Comparison of ENCODE assay signal across 1 cellular context in genomic region chr20:31661625-31662371, GRCh38.
TF ChIP-seq lines count a peak whose summit lies in the region.

No MANE protein-coding gene starts in this region.

TF ChIP-seq in HepG2, 621 proteins besides CTCF, POLR2A, EP300 and RAD21 (continues in another document):
- TF ChIP-seq MLLT10 (CRISPR knock-in tag; IDR thresholded peaks at IDR 0.05), result no peak
- TF ChIP-seq ZNF264 (CRISPR knock-in tag; IDR thresholded peaks at IDR 0.05), result no peak
- TF ChIP-seq ZNF629 (CRISPR knock-in tag; conservative IDR thresholded peaks at IDR 0.05), result peak; percentile 98
- peak; percentile 96 for TF ChIP-seq JARID2 (CRISPR knock-in tag; IDR thresholded peaks at IDR 0.05; ENCODE audit: insufficient replicate concordance)
- peak; percentile 48; the same call in 1 of the 2 replicates for TF ChIP-seq SOX5 (CRISPR knock-in tag; IDR thresholded peaks at IDR 0.05; ENCODE audit: borderline replicate concordance)
- TF ChIP-seq TRIM24 (CRISPR knock-in tag; IDR thresholded peaks at IDR 0.05), result no peak
- 0 out of 2 replicates have a peak, but pooled peaks have one; percentile 64 for TF ChIP-seq MIXL1 (CRISPR knock-in tag; IDR thresholded peaks at IDR 0.05)
- no peak for TF ChIP-seq DDIT3 (CRISPR knock-in tag; IDR thresholded peaks at IDR 0.05)
- peak; percentile 29; the same call in 1 of the 2 replicates for TF ChIP-seq ADNP (CRISPR knock-in tag; IDR thresholded peaks at IDR 0.05)
- peak; percentile 47; the same call in 1 of the 2 replicates for TF ChIP-seq MEF2D (CRISPR knock-in tag; IDR thresholded peaks at IDR 0.05)
- TF ChIP-seq, protein P1, sequence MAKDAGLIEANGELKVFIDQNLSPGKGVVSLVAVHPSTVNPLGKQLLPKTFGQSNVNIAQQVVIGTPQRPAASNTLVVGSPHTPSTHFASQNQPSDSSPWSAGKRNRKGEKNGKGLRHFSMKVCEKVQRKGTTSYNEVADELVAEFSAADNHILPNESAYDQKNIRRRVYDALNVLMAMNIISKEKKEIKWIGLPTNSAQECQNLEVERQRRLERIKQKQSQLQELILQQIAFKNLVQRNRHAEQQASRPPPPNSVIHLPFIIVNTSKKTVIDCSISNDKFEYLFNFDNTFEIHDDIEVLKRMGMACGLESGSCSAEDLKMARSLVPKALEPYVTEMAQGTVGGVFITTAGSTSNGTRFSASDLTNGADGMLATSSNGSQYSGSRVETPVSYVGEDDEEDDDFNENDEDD (CRISPR knock-in tag; IDR thresholded peaks at IDR 0.05; ENCODE audit: borderline replicate concordance), result no peak; the same call in none of the 2 replicates
- peak; percentile 83 for TF ChIP-seq KAT7 (CRISPR knock-in tag; IDR thresholded peaks at IDR 0.05; ENCODE audit: borderline replicate concordance)
- no peak for TF ChIP-seq SRSF4 (IDR thresholded peaks at IDR 0.05; ENCODE audit: low read depth, low read length, poor library complexity, severe bottlenecking)
- TF ChIP-seq CBX5 (CRISPR knock-in tag; IDR thresholded peaks at IDR 0.05; ENCODE audit: borderline replicate concordance), result peak; percentile 68; the same call in 1 of the 2 replicates
- TF ChIP-seq, protein P2, sequence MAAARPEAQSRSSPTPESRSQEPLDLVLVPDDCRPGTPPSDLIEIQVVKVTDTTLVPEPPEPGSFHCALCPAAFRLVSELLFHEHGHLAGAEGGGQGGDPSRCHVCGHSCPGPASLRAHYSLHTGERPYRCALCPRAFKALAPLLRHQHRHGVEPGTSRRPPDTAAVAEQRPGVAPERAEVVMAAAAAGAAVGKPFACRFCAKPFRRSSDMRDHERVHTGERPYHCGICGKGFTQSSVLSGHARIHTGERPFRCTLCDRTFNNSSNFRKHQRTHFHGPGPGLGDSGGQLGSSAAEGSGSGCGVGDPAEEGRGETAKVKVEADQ (CRISPR knock-in tag; IDR thresholded peaks at IDR 0.05; ENCODE audit: borderline replicate concordance), result no peak; the same call in 1 of the 2 replicates
- TF ChIP-seq, protein P3, sequence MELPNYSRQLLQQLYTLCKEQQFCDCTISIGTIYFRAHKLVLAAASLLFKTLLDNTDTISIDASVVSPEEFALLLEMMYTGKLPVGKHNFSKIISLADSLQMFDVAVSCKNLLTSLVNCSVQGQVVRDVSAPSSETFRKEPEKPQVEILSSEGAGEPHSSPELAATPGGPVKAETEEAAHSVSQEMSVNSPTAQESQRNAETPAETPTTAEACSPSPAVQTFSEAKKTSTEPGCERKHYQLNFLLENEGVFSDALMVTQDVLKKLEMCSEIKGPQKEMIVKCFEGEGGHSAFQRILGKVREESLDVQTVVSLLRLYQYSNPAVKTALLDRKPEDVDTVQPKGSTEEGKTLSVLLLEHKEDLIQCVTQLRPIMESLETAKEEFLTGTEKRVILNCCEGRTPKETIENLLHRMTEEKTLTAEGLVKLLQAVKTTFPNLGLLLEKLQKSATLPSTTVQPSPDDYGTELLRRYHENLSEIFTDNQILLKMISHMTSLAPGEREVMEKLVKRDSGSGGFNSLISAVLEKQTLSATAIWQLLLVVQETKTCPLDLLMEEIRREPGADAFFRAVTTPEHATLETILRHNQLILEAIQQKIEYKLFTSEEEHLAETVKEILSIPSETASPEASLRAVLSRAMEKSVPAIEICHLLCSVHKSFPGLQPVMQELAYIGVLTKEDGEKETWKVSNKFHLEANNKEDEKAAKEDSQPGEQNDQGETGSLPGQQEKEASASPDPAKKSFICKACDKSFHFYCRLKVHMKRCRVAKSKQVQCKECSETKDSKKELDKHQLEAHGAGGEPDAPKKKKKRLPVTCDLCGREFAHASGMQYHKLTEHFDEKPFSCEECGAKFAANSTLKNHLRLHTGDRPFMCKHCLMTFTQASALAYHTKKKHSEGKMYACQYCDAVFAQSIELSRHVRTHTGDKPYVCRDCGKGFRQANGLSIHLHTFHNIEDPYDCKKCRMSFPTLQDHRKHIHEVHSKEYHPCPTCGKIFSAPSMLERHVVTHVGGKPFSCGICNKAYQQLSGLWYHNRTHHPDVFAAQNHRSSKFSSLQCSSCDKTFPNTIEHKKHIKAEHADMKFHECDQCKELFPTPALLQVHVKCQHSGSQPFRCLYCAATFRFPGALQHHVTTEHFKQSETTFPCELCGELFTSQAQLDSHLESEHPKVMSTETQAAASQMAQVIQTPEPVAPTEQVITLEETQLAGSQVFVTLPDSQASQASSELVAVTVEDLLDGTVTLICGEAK (IDR thresholded peaks at IDR 0.05), result no peak
- TF ChIP-seq, protein P3 (CRISPR knock-in tag; IDR thresholded peaks at IDR 0.05), result no peak
- peak; percentile 83 for TF ChIP-seq RBFOX2 (IDR thresholded peaks at IDR 0.05; ENCODE audit: low read depth, low read length)
- TF ChIP-seq NFKBIZ (CRISPR knock-in tag; IDR thresholded peaks at IDR 0.05), result peak; percentile 73; the same call in 1 of the 2 replicates
- TF ChIP-seq ZMYM4 (CRISPR knock-in tag; IDR thresholded peaks at IDR 0.05), result peak; percentile 63
- no peak for TF ChIP-seq SMYD3 (CRISPR knock-in tag; IDR thresholded peaks at IDR 0.05)
- TF ChIP-seq, protein P4, sequence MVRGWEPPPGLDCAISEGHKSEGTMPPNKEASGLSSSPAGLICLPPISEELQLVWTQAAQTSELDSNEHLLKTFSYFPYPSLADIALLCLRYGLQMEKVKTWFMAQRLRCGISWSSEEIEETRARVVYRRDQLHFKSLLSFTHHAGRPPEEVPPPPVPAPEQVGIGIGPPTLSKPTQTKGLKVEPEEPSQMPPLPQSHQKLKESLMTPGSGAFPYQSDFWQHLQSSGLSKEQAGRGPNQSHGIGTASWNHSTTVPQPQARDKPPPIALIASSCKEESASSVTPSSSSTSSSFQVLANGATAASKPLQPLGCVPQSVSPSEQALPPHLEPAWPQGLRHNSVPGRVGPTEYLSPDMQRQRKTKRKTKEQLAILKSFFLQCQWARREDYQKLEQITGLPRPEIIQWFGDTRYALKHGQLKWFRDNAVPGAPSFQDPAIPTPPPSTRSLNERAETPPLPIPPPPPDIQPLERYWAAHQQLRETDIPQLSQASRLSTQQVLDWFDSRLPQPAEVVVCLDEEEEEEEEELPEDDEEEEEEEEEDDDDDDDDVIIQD (CRISPR knock-in tag; IDR thresholded peaks at IDR 0.05; ENCODE audit: low read depth), result no peak
- TF ChIP-seq CSRNP2 (CRISPR knock-in tag; conservative IDR thresholded peaks at IDR 0.05; ENCODE audit: low read depth), result no peak
- TF ChIP-seq ZFP36L1 (CRISPR knock-in tag; IDR thresholded peaks at IDR 0.05), result no peak
- TF ChIP-seq TMF1 (CRISPR knock-in tag; IDR thresholded peaks at IDR 0.05; ENCODE audit: low read depth), result no peak; the same call in 1 of the 2 replicates
- 0 out of 2 replicates have a peak, but pooled peaks have one; percentile 40 for TF ChIP-seq MXD1 (CRISPR knock-in tag; IDR thresholded peaks at IDR 0.05)
- TF ChIP-seq, protein P5, sequence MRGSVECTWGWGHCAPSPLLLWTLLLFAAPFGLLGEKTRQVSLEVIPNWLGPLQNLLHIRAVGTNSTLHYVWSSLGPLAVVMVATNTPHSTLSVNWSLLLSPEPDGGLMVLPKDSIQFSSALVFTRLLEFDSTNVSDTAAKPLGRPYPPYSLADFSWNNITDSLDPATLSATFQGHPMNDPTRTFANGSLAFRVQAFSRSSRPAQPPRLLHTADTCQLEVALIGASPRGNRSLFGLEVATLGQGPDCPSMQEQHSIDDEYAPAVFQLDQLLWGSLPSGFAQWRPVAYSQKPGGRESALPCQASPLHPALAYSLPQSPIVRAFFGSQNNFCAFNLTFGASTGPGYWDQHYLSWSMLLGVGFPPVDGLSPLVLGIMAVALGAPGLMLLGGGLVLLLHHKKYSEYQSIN (CRISPR knock-in tag; IDR thresholded peaks at IDR 0.05; ENCODE audit: borderline replicate concordance), result no peak
- no peak for TF ChIP-seq DR1 (CRISPR knock-in tag; IDR thresholded peaks at IDR 0.05)
- peak; percentile 85; the same call in 1 of the 2 replicates for TF ChIP-seq ZNF329 (CRISPR knock-in tag; IDR thresholded peaks at IDR 0.05; ENCODE audit: low read depth)
- no peak for TF ChIP-seq TBX3 (IDR thresholded peaks at IDR 0.05; ENCODE audit: borderline replicate concordance)
- TF ChIP-seq KLF13 (CRISPR knock-in tag; IDR thresholded peaks at IDR 0.05), result no peak; the same call in 1 of the 2 replicates
- no peak for TF ChIP-seq U2AF2 (IDR thresholded peaks at IDR 0.05; ENCODE audit: low read depth, low read length)
- no peak for TF ChIP-seq SMAD9 (CRISPR knock-in tag; IDR thresholded peaks at IDR 0.05)
- TF ChIP-seq TEAD3 (CRISPR knock-in tag; optimal IDR thresholded peaks at IDR 0.05; ENCODE audit: borderline replicate concordance), result peak; percentile 62
- no peak for TF ChIP-seq SRSF9 (IDR thresholded peaks at IDR 0.05; ENCODE audit: borderline replicate concordance, insufficient read depth, low read depth, low read length, poor library complexity, severe bottlenecking)
- no peak for TF ChIP-seq TRIM22 (IDR thresholded peaks at IDR 0.05)
- TF ChIP-seq ARNTL (CRISPR knock-in tag; IDR thresholded peaks at IDR 0.05), result peak; percentile 90; the same call in 1 of the 2 replicates
- peak; percentile 63 for TF ChIP-seq SP4 (CRISPR knock-in tag; IDR thresholded peaks at IDR 0.05)
- peak; percentile 72; the same call in 1 of the 2 replicates for TF ChIP-seq ZNF343 (CRISPR knock-in tag; IDR thresholded peaks at IDR 0.05)
- TF ChIP-seq ZSCAN5A (CRISPR knock-in tag; IDR thresholded peaks at IDR 0.05; ENCODE audit: borderline replicate concordance), result no peak; the same call in 1 of the 2 replicates
- peak; percentile 73; the same call in 1 of the 2 replicates for TF ChIP-seq PITX1 (CRISPR knock-in tag; IDR thresholded peaks at IDR 0.05)
- no peak for TF ChIP-seq ZNF777 (CRISPR knock-in tag; IDR thresholded peaks at IDR 0.05)
- TF ChIP-seq GABPB1 (CRISPR knock-in tag; IDR thresholded peaks at IDR 0.05), result peak; percentile 78
- TF ChIP-seq HNRNPLL (IDR thresholded peaks at IDR 0.05; ENCODE audit: low read depth, low read length, poor library complexity, severe bottlenecking), result peak; percentile 45
- no peak for TF ChIP-seq KDM5A (IDR thresholded peaks at IDR 0.05; ENCODE audit: borderline replicate concordance, low read length)
- peak; percentile 81; the same call in 1 of the 2 replicates for TF ChIP-seq ZNF768 (CRISPR knock-in tag; IDR thresholded peaks at IDR 0.05)
- TF ChIP-seq ZNF224 (CRISPR knock-in tag; IDR thresholded peaks at IDR 0.05), result peak; percentile 58; the same call in 1 of the 2 replicates
